ENCODE assay signal across 18 cellular contexts in the genomic region with DNA sequence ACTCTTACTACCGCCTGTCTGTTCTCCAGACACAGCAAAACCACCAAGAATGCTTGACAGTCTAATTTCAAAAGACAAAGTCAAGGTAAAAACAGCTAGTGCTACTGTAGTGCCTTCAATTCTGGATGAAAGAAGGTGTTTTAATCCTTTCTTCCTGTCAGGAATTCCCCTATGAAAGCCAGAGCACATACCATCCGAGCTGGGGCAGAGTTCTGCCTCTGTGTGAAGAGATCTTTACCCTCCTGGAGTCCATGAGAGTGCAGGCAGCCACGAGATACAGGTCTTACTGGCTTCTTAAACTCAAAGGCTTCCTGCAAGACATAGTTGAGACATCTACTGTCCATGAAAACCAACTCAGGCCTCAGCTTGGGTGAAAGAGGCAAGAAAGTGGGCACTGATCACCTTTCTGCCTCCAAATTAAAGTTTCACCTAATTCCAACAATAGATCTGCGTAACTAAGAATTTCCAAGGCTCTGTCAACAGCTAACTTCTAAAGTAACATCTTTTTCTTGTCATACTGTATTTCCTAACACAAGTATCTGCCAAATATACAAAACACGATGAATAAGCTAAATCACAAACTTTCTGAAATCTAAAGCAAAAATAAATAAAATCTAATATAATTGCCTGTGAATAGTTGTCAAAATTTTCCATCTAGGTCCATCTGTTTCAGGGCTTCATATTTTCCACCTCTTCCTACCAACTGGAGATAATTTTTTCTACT. TPM values are rescaled to one million over a fixed set of nuclear protein-coding genes. Genes with fewer than 3 reads are reported as not detected.
"Had no signal": no experiment of that assay in that cellular context is flagged by ENCODE, and none has a peak within 500 bp of the region (broad histone marks: within the 10 kb centered on the region; RNA-seq: fewer than 3 reads in every experiment).

No MANE protein-coding gene starts in this region.

- ATAC-seq: activated naive CD8-positive, alpha-beta T cell treated with anti-CD3 and anti-CD28 coated beads, Interleukin-2, amount 50 U/mL, for 24 hours; psoas muscle; right lobe of liver had no signal

- H3K36me3 ChIP-seq: right lobe of liver, suprapubic skin, upper lobe of left lung had no signal

- H3K27me3 ChIP-seq: ascending aorta, cardiac muscle cell, dorsolateral prefrontal cortex, right lobe of liver, spleen, suprapubic skin, upper lobe of left lung had no signal

- H3K9me3 ChIP-seq: ascending aorta, psoas muscle, right lobe of liver, spleen, suprapubic skin, upper lobe of left lung had no signal

- DNase-seq: activated CD4-positive, alpha-beta T cell treated with anti-CD3 and anti-CD28 coated beads, Interleukin-2, amount 10 ng/mL, durations not matched to agents 7 days and 5 days; activated CD4-positive, CD25-positive, alpha-beta regulatory T cell; activated naive CD4-positive, alpha-beta T cell; activated naive CD8-positive, alpha-beta T cell treated with anti-CD3 and anti-CD28 coated beads, Interleukin-2, amount 50 U/mL, for 24 hours; dorsolateral prefrontal cortex; hippocampal formation; psoas muscle; right lobe of liver; spleen had no signal

- H3K4me1 ChIP-seq: ascending aorta, psoas muscle, right lobe of liver, suprapubic skin had no signal

- H3K27me3 Mint-ChIP-seq: activated CD4-positive, alpha-beta T cell treated with anti-CD3 and anti-CD28 coated beads, Interleukin-2, amount 10 ng/mL, durations not matched to agents 7 days and 5 days; activated naive CD8-positive, alpha-beta T cell treated with anti-CD3 and anti-CD28 coated beads, Interleukin-2, amount 50 U/mL, for 24 hours had no signal

- H3K9me3 Mint-ChIP-seq: activated CD4-positive, alpha-beta T cell treated with anti-CD3 and anti-CD28 coated beads, Interleukin-2, amount 10 ng/mL, durations not matched to agents 7 days and 5 days; activated naive CD8-positive, alpha-beta T cell treated with anti-CD3 and anti-CD28 coated beads, Interleukin-2, amount 50 U/mL, for 24 hours; stimulated activated naive CD8-positive, alpha-beta T cell treated with anti-CD3 and anti-CD28 coated beads, Interleukin-15, Interleukin-2, amounts not matched to agents 100 ng/mL and 50 ng/mL, for 24 hours; T-helper 2 cell treated with Interferon-gamma antibody and Interleukin-4, amounts not matched to agents 5 μg/mL and 100 μg/mL, for 36 hours had no signal

- H3K4me3 Mint-ChIP-seq: activated CD4-positive, alpha-beta T cell treated with anti-CD3 and anti-CD28 coated beads, Interleukin-2, amount 10 ng/mL, durations not matched to agents 7 days and 5 days; activated naive CD8-positive, alpha-beta T cell treated with anti-CD3 and anti-CD28 coated beads, Interleukin-2, amount 50 U/mL, for 24 hours; stimulated activated naive CD8-positive, alpha-beta T cell treated with anti-CD3 and anti-CD28 coated beads, Interleukin-15, Interleukin-2, amounts not matched to agents 100 ng/mL and 50 ng/mL, for 24 hours; T-helper 2 cell treated with Interferon-gamma antibody and Interleukin-4, amounts not matched to agents 5 μg/mL and 100 μg/mL, for 36 hours had no signal

- H3K27ac ChIP-seq: ascending aorta, cardiac muscle cell, dorsolateral prefrontal cortex, psoas muscle, right lobe of liver, spleen, suprapubic skin, upper lobe of left lung had no signal

- H3K4me3 ChIP-seq: ascending aorta, cardiac muscle cell, dorsolateral prefrontal cortex, psoas muscle, right lobe of liver, spleen, suprapubic skin, upper lobe of left lung had no signal

- H3K27ac Mint-ChIP-seq: activated CD4-positive, alpha-beta T cell treated with anti-CD3 and anti-CD28 coated beads, Interleukin-2, amount 10 ng/mL, durations not matched to agents 7 days and 5 days; activated naive CD8-positive, alpha-beta T cell treated with anti-CD3 and anti-CD28 coated beads, Interleukin-2, amount 50 U/mL, for 24 hours; stimulated activated naive CD8-positive, alpha-beta T cell treated with anti-CD3 and anti-CD28 coated beads, Interleukin-15, Interleukin-2, amounts not matched to agents 100 ng/mL and 50 ng/mL, for 24 hours; T-helper 2 cell treated with Interferon-gamma antibody and Interleukin-4, amounts not matched to agents 5 μg/mL and 100 μg/mL, for 36 hours had no signal

RNA-seq across cellular contexts. Expression of gene CDC25A, which starts 7.5 kb away (rescaled TPM):
- total RNA-seq: ascending aorta had no signal

RNA-seq across cellular contexts. Expression of gene CAMP, which starts 42.6 kb away (rescaled TPM):
- total RNA-seq: activated CD4-positive, alpha-beta T cell treated with anti-CD3 and anti-CD28 coated beads, Interleukin-2, amount 10 ng/mL, durations not matched to agents 7 days and 5 days; ascending aorta; cardiac muscle cell; kidney epithelial cell; osteocyte; suprapubic skin had no signal
- polyA plus RNA-seq: cardiac muscle cell, neural cell had no signal
